Comparison of ENCODE assay signal across 15 cellular contexts in the genomic region with DNA sequence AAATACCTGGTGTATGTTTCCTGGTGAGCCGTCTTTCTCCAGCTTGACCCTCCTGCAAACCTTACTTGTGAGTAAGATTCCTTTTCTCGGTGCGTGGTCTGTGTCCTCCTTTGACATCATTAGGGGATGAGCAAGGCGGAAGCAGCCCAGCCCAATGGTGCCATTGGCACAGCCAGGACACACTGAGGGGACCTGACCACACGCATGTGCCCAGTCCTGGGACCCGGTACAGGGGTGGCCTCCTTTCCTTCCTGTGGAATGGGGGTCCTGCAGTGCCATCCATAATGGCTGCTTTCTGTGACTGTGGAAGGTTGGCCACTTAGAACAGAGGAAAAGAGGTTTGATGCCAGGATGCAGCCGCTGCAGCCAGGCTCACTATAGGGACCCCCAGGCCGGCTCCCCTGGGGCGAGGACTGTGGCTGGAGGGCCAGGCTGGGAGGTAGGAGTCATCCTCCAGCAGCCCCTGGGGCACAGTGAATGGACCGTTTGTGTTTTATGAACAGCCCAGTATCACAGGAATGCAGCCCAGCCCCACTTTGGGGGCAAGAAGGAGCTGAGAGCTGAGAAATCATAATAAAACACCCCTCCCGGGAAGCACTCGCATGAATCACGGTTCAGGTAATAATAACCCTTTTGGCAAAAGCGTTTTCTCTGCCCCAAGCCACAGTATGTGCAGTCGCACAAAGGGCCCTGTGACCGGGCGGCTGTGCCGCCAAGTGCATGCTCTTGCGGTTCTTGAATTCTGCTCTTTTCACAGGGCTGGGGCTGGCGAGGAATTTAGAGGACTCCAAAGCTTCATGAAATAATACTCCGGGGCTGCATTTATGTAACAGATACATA.
"Had no signal": no experiment of that assay in that cellular context is flagged by ENCODE, and none has a peak within 500 bp of the region (broad histone marks: within the 10 kb centered on the region; RNA-seq: fewer than 3 reads in every experiment).

No MANE protein-coding gene starts in this region.

- DNase-seq: activated naive CD8-positive, alpha-beta T cell treated with anti-CD3 and anti-CD28 coated beads, Interleukin-2, amount 10 ng/mL, durations not matched to agents 7 days and 5 days; anterior cingulate cortex; colonic mucosa; effector CD8-positive, alpha-beta T cell; gastrocnemius medialis; heart right ventricle; mesendoderm; retina; small intestine; T-helper 2 cell had no signal

- FAIRE-seq: keratinocyte, small intestine had no signal

- H3K4me1 ChIP-seq: colonic mucosa, gastrocnemius medialis, heart right ventricle, parathyroid adenoma had no signal

- H3K9me3 ChIP-seq: colonic mucosa, gastrocnemius medialis, heart right ventricle had no signal

- H3K4me3 ChIP-seq: cardiac muscle cell, colonic mucosa, gastrocnemius medialis, heart right ventricle had no signal

- ATAC-seq: gastrocnemius medialis; heart right ventricle; stimulated activated memory B cell treated with anti-CD40 and anti-IgM and Interleukin-4, amounts not matched to agents 10 μg/mL and 1 μg/mL and 100 μg/mL, for 72 hours had no signal

- H3K27ac ChIP-seq: cardiac muscle cell, colonic mucosa, gastrocnemius medialis, heart right ventricle, parathyroid adenoma had no signal

- H3K9me3 Mint-ChIP-seq: activated naive CD8-positive, alpha-beta T cell treated with anti-CD3 and anti-CD28 coated beads, Interleukin-2, amount 10 ng/mL, durations not matched to agents 7 days and 5 days; type B pancreatic cell had no signal

- H3K27ac Mint-ChIP-seq: stimulated activated memory B cell treated with anti-CD40 and anti-IgM and Interleukin-4, amounts not matched to agents 10 μg/mL and 1 μg/mL and 100 μg/mL, for 72 hours; type B pancreatic cell had no signal

- H3K27me3 ChIP-seq: cardiac muscle cell, colonic mucosa had no signal

- H3K9ac ChIP-seq: parathyroid adenoma had no signal

- H3K4me3 Mint-ChIP-seq: activated naive CD8-positive, alpha-beta T cell treated with anti-CD3 and anti-CD28 coated beads, Interleukin-2, amount 10 ng/mL, durations not matched to agents 7 days and 5 days; stimulated activated memory B cell treated with anti-CD40 and anti-IgM and Interleukin-4, amounts not matched to agents 10 μg/mL and 1 μg/mL and 100 μg/mL, for 72 hours; type B pancreatic cell had no signal

- H3K36me3 Mint-ChIP-seq: activated naive CD8-positive, alpha-beta T cell treated with anti-CD3 and anti-CD28 coated beads, Interleukin-2, amount 10 ng/mL, durations not matched to agents 7 days and 5 days; stimulated activated memory B cell treated with anti-CD40 and anti-IgM and Interleukin-4, amounts not matched to agents 10 μg/mL and 1 μg/mL and 100 μg/mL, for 72 hours; type B pancreatic cell had no signal

- H3K27me3 Mint-ChIP-seq: activated naive CD8-positive, alpha-beta T cell treated with anti-CD3 and anti-CD28 coated beads, Interleukin-2, amount 10 ng/mL, durations not matched to agents 7 days and 5 days; stimulated activated memory B cell treated with anti-CD40 and anti-IgM and Interleukin-4, amounts not matched to agents 10 μg/mL and 1 μg/mL and 100 μg/mL, for 72 hours; type B pancreatic cell had no signal

- H3K79me2 ChIP-seq: parathyroid adenoma had no signal

- H3K36me3 ChIP-seq: cardiac muscle cell, colonic mucosa, gastrocnemius medialis, heart right ventricle had no signal

- H2AFZ ChIP-seq: parathyroid adenoma had no signal
